In genomic region chr6:145539831-145540230, GRCh38 we compare ENCODE assay signal across 30 cellular contexts.
DNase-seq lines count a peak whose midpoint lies in the region; ATAC-seq, FAIRE-seq and TF ChIP-seq lines count a peak whose summit lies in the region.
"Had no signal": no experiment of that assay in that cellular context is flagged by ENCODE, and none has a peak within 500 bp of the region (broad histone marks: within the 10 kb centered on the region; RNA-seq: fewer than 3 reads in every experiment).

No MANE protein-coding gene starts in this region.

- H3K4me1 ChIP-seq in keratinocyte (ENCODE audit: control insufficient read depth, extremely low read depth, insufficient read depth, low read length) = peaks cover 17% of the 10 kb centered on the region
- H3K4me1 ChIP-seq: BLaER1 treated with 17β-estradiol and CSF1 and Interleukin-3, amounts not matched to agents 10 nM and 100 nM; Peyer's patch; right lobe of liver had no signal

- no peak overlapping the region for H2AFZ ChIP-seq in keratinocyte (ENCODE audit: control insufficient read depth, low read length)

- DNase-seq in ELR (ENCODE audit: low read depth) (peak; percentile 36), NCI-H226 (peak; percentile 41), choroid plexus epithelial cell (ENCODE audit: low read depth) (peak; percentile 48), keratinocyte (ENCODE audit: low read depth, low spot score) (no peak), Kasumi-1 (lab: John Stamatoyannopoulos, UW) (no peak), SW 1271 (lab: John Stamatoyannopoulos, UW) (no peak)
- DNase-seq: activated CD4-positive, alpha-beta T cell treated with anti-CD3 and anti-CD28 coated beads for 48 hours; activated naive CD4-positive, alpha-beta T cell; activated T-cell treated with anti-CD3 and anti-CD28 coated beads, Interleukin-2, amount 50 U/mL, for 48 hours; amniotic stem cell; caudate nucleus; COR-L47; dermis blood vessel endothelial cell; DND-41; H7; left ventricle myocardium superior; NCI-H146; NCI-H524; nephron progenitor cell; Peyer's patch; right lobe of liver; stimulated activated naive CD4-positive, alpha-beta T cell treated with Interleukin-2 at 50 U/mL for 16 hours; T-helper 17 cell had no signal

- H3K4me3 ChIP-seq in choroid plexus epithelial cell (ENCODE audit: low read depth, low read length) (no peak overlapping the region), keratinocyte (ENCODE audit: control insufficient read depth in 2 of 3, extremely low read depth in 1 of 3, insufficient read depth in 2 of 3, low read depth in 1 of 3, low read length in 3 of 3) (no peak overlapping the region)
- H3K4me3 ChIP-seq: BLaER1 treated with 17β-estradiol and CSF1 and Interleukin-3, amounts not matched to agents 10 nM and 100 nM; K562; Peyer's patch; right lobe of liver; thoracic aorta had no signal

- peak overlapping the region; percentile 27 for H3K27ac ChIP-seq in keratinocyte (ENCODE audit: control insufficient read depth, insufficient read depth, low read length)
- H3K27ac ChIP-seq: BLaER1 treated with 17β-estradiol and CSF1 and Interleukin-3, amounts not matched to agents 10 nM and 100 nM; Peyer's patch; right lobe of liver; thoracic aorta had no signal

- H3K9ac ChIP-seq in keratinocyte (ENCODE audit: control insufficient read depth, extremely low read depth, insufficient read depth, low read length) = no peak overlapping the region
- H3K9ac ChIP-seq: BLaER1 treated with 17β-estradiol and CSF1 and Interleukin-3, amounts not matched to agents 10 nM and 100 nM had no signal

- no peaks in the 10 kb centered on the region for H3K9me1 ChIP-seq in keratinocyte (ENCODE audit: control insufficient read depth, extremely low read depth, insufficient read depth, low read length)

- dilution Hi-C loops in keratinocyte (cut with MboI; ENCODE audit: extremely low pct_ligation_motif_present, low sequenced_read_pairs) = no loop called here

- ATAC-seq in GM21515 (IDR thresholded peaks at IDR 0.05; ENCODE audit: unreplicated experiment) (no peak), GM18517 (IDR thresholded peaks at IDR 0.05; ENCODE audit: unreplicated experiment) (no peak)
- ATAC-seq: K562, left ventricle myocardium superior, right lobe of liver, T-helper 17 cell had no signal

- no peaks in the 10 kb centered on the region for H4K20me1 ChIP-seq in keratinocyte (ENCODE audit: control insufficient read depth, extremely low read depth, insufficient read depth, low read length)
- H4K20me1 ChIP-seq: BLaER1 treated with 17β-estradiol and CSF1 and Interleukin-3, amounts not matched to agents 10 nM and 100 nM had no signal

- no peaks in the 10 kb centered on the region for H3K36me3 ChIP-seq in keratinocyte (ENCODE audit: control insufficient read depth in 2 of 2, extremely low read depth in 1 of 2, insufficient read depth in 2 of 2, low read length in 2 of 2)
- H3K36me3 ChIP-seq: BLaER1 treated with 17β-estradiol and CSF1 and Interleukin-3, amounts not matched to agents 10 nM and 100 nM; Peyer's patch; right lobe of liver; thoracic aorta had no signal

- H3K4me2 ChIP-seq in keratinocyte (ENCODE audit: control insufficient read depth, extremely low read depth, insufficient read depth, low read depth, low read length) = no peak overlapping the region
- H3K4me2 ChIP-seq: BLaER1 treated with 17β-estradiol and CSF1 and Interleukin-3, amounts not matched to agents 10 nM and 100 nM had no signal

- TF ChIP-seq CTCF in choroid plexus epithelial cell (conservative IDR thresholded peaks at IDR 0.05; ENCODE audit: low read depth, low read length) (no peak), keratinocyte (optimal IDR thresholded peaks at IDR 0.05 in 1 of 3, IDR thresholded peaks at IDR 0.05 in 1 of 3, conservative IDR thresholded peaks at IDR 0.05 in 1 of 3; ENCODE audit: extremely low read depth in 1 of 3, insufficient read depth in 2 of 3, low read length in 3 of 3) (no peak)

- no peaks in the 10 kb centered on the region for H3K27me3 ChIP-seq in keratinocyte (ENCODE audit: control insufficient read depth, extremely low read depth, insufficient read depth, low read length)
- H3K27me3 ChIP-seq: BLaER1 treated with 17β-estradiol and CSF1 and Interleukin-3, amounts not matched to agents 10 nM and 100 nM; Peyer's patch; right lobe of liver had no signal

- peak; percentile 69 for FAIRE-seq in keratinocyte (lab: Jason Lieb, UNC)
- FAIRE-seq: endometrium, GM12892, K562 had no signal

- no peaks in the 10 kb centered on the region for H3K9me3 ChIP-seq in keratinocyte (ENCODE audit: control insufficient read depth, low read depth, low read length)
- H3K9me3 ChIP-seq: BLaER1 treated with 17β-estradiol and CSF1 and Interleukin-3, amounts not matched to agents 10 nM and 100 nM; Peyer's patch; right lobe of liver; thoracic aorta had no signal

- no peaks in the 10 kb centered on the region for H3K79me2 ChIP-seq in keratinocyte (ENCODE audit: control insufficient read depth, insufficient read depth, low read length)

Comparison
In these comparisons a context has a peak if more than half of its experiments do, and no peak if none do; other contexts are left out.
1. DNase-seq: peak in ELR (single experiment), NCI-H226 (single experiment) and choroid plexus epithelial cell (single experiment); none in keratinocyte (single experiment), Kasumi-1 (0 of 2) and SW 1271 (0 of 2).